In the genomic region with DNA sequence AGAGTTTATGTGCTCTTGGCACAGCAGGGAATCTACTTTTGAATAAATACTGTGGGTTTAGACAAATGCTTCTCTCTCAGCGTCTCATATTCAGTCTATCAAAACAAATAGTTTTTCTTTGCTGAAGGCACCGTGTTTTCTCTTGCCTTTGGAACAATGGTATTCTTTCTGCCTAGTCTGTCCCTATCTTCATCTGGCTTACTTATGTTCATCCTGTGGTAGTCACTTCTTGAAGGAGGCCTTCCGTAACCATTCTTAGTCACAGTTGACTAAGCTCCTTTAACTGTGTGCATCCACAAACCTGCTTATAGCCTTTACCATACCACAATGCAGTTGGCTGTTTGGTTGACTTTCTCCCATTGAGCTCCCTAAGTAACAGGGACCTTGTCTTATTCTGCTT, we compare ENCODE assay signal across 22 cellular contexts. TPM values are rescaled to one million over a fixed set of nuclear protein-coding genes. Genes with fewer than 3 reads are reported as not detected.
DNase-seq lines count a peak whose midpoint lies in the region; ATAC-seq and TF ChIP-seq lines count a peak whose summit lies in the region.
"Had no signal": no experiment of that assay in that cellular context is flagged by ENCODE, and none has a peak within 500 bp of the region (broad histone marks: within the 10 kb centered on the region; RNA-seq: fewer than 3 reads in every experiment).

No MANE protein-coding gene starts in this region.

- ATAC-seq in activated CD4-positive, alpha-beta T cell treated with anti-CD3 and anti-CD28 coated beads for 36 hours, result peak; percentile 59
- no peak for ATAC-seq in naive thymus-derived CD4-positive, alpha-beta T cell
- ATAC-seq in left cardiac atrium, result no peak
- ATAC-seq: body of pancreas; lower lobe of right lung; natural killer cell treated with Interleukin-12 subunit alpha and Interleukin-12 subunit beta and Interleukin-15 and Interleukin-18, amount 100 ng/mL, for 72 hours had no signal

- no peak overlapping the region for H3K4me3 Mint-ChIP-seq in activated CD4-positive, alpha-beta T cell treated with anti-CD3 and anti-CD28 coated beads for 36 hours
- H3K4me3 Mint-ChIP-seq in naive thymus-derived CD4-positive, alpha-beta T cell, result no peak overlapping the region
- H3K4me3 Mint-ChIP-seq in activated CD4-positive, alpha-beta T cell treated with anti-CD3 and anti-CD28 coated beads, Interleukin-2, amount 10 ng/mL, durations not matched to agents 24 days and 14 days, result no peak overlapping the region
- H3K4me3 Mint-ChIP-seq: activated T-cell treated with anti-CD3 and anti-CD28 coated beads, Interleukin-2, amount 50 U/mL, for 72 hours; CD4-positive, alpha-beta memory T cell; natural killer cell treated with Interleukin-12 subunit alpha and Interleukin-12 subunit beta and Interleukin-15 and Interleukin-18, amount 100 ng/mL, for 72 hours; T-helper 2 cell treated with Interferon-gamma antibody and Interleukin-4, amounts not matched to agents 5 μg/mL and 100 μg/mL, for 36 hours had no signal

- CTCF ChIA-PET in activated CD4-positive, alpha-beta T cell treated with anti-CD3 and anti-CD28 coated beads for 36 hours (lab: Charles Lee), result interaction anchor here (1.4 kb wide), 1 partner anchor 10 kb away, joined by 6 read pairs; no protein-coding TSS in a partner anchor
- CTCF ChIA-PET in naive thymus-derived CD4-positive, alpha-beta T cell (lab: Charles Lee), result interaction anchor here (1.1 kb wide), 2 partner anchors 10 to 31 kb away, joined by 3 read pairs; no protein-coding TSS in a partner anchor

- no peak overlapping the region for H3K27ac Mint-ChIP-seq in activated CD4-positive, alpha-beta T cell treated with anti-CD3 and anti-CD28 coated beads for 36 hours
- peak overlapping the region in 5 of 9 donors; percentile 24 to 80 (median 45) for H3K27ac Mint-ChIP-seq in naive thymus-derived CD4-positive, alpha-beta T cell
- no peak overlapping the region for H3K27ac Mint-ChIP-seq in activated CD4-positive, alpha-beta T cell treated with anti-CD3 and anti-CD28 coated beads, Interleukin-2, amount 10 ng/mL, durations not matched to agents 24 days and 14 days
- H3K27ac Mint-ChIP-seq: activated T-cell treated with anti-CD3 and anti-CD28 coated beads, Interleukin-2, amount 50 U/mL, for 72 hours; T-helper 2 cell treated with Interferon-gamma antibody and Interleukin-4, amounts not matched to agents 5 μg/mL and 100 μg/mL, for 36 hours had no signal

- H3K36me3 Mint-ChIP-seq in activated CD4-positive, alpha-beta T cell treated with anti-CD3 and anti-CD28 coated beads for 36 hours (ENCODE audit: low read depth), result peaks cover 69% of the 10 kb centered on the region
- peaks cover 18 to 65% (median 35%) of the 10 kb centered on the region in 5 donors for H3K36me3 Mint-ChIP-seq in naive thymus-derived CD4-positive, alpha-beta T cell
- peaks cover 76% of the 10 kb centered on the region for H3K36me3 Mint-ChIP-seq in activated CD4-positive, alpha-beta T cell treated with anti-CD3 and anti-CD28 coated beads, Interleukin-2, amount 10 ng/mL, durations not matched to agents 24 days and 14 days (ENCODE audit: low read depth)

- no peaks in the 10 kb centered on the region for H3K4me1 ChIP-seq in naive thymus-derived CD4-positive, alpha-beta T cell (ENCODE audit: control insufficient read depth in 2 of 2, insufficient read depth in 2 of 2, low read length in 2 of 2)
- H3K4me1 ChIP-seq: lower lobe of right lung, testis had no signal

- H3K9me3 ChIP-seq in naive thymus-derived CD4-positive, alpha-beta T cell (ENCODE audit: control insufficient read depth in 2 of 3, low read length in 3 of 3), result no peaks in the 10 kb centered on the region
- H3K9me3 ChIP-seq: body of pancreas, lower lobe of right lung, testis had no signal

- peaks cover 32 to 89% (median 33%) of the 10 kb centered on the region in 3 experiments for H3K36me3 ChIP-seq in naive thymus-derived CD4-positive, alpha-beta T cell (ENCODE audit: control insufficient read depth in 2 of 3, insufficient read depth in 3 of 3, low read length in 3 of 3)

- peaks cover 9% of the 10 kb centered on the region for H3K4me1 Mint-ChIP-seq in activated CD4-positive, alpha-beta T cell treated with anti-CD3 and anti-CD28 coated beads for 36 hours
- peaks cover 0 to 12% (median 7%) of the 10 kb centered on the region in 7 donors for H3K4me1 Mint-ChIP-seq in naive thymus-derived CD4-positive, alpha-beta T cell
- H3K4me1 Mint-ChIP-seq in activated CD4-positive, alpha-beta T cell treated with anti-CD3 and anti-CD28 coated beads, Interleukin-2, amount 10 ng/mL, durations not matched to agents 24 days and 14 days, result peaks cover 15% of the 10 kb centered on the region

- no peak overlapping the region for H3K4me3 ChIP-seq in cardiac fibroblast (replicated peaks in 1 of 2; ENCODE audit: low read depth in 2 of 2, low read length in 2 of 2)
- H3K4me3 ChIP-seq in naive thymus-derived CD4-positive, alpha-beta T cell (ENCODE audit: low read length), result no peak overlapping the region
- H3K4me3 ChIP-seq: body of pancreas, lower lobe of right lung, testis had no signal

- H3K27me3 ChIP-seq in naive thymus-derived CD4-positive, alpha-beta T cell (ENCODE audit: control insufficient read depth in 2 of 2, insufficient read depth in 2 of 2, low read length in 2 of 2), result no peaks in the 10 kb centered on the region
- H3K27me3 ChIP-seq: body of pancreas, testis had no signal

- no peaks in the 10 kb centered on the region for H3K27me3 Mint-ChIP-seq in activated CD4-positive, alpha-beta T cell treated with anti-CD3 and anti-CD28 coated beads for 36 hours
- no peaks in the 10 kb centered on the region for H3K27me3 Mint-ChIP-seq in naive thymus-derived CD4-positive, alpha-beta T cell
- H3K27me3 Mint-ChIP-seq in activated CD4-positive, alpha-beta T cell treated with anti-CD3 and anti-CD28 coated beads, Interleukin-2, amount 10 ng/mL, durations not matched to agents 24 days and 14 days, result no peaks in the 10 kb centered on the region
- H3K27me3 Mint-ChIP-seq: CD4-positive, alpha-beta memory T cell; natural killer cell treated with Interleukin-12 subunit alpha and Interleukin-12 subunit beta and Interleukin-15 and Interleukin-18, amount 100 ng/mL, for 72 hours had no signal

- POLR2A ChIA-PET in activated CD4-positive, alpha-beta T cell treated with anti-CD3 and anti-CD28 coated beads for 36 hours (lab: Charles Lee), result interaction anchor here (0.6 kb wide), 2 partner anchors 15 to 49 kb away, joined by 3 read pairs; a partner anchor contains a TSS
- POLR2A ChIA-PET in naive thymus-derived CD4-positive, alpha-beta T cell (lab: Charles Lee), result interaction anchor here (0.7 to 1.1 kb wide), 2 partner anchors 23 to 48 kb away, joined by 3 read pairs; no protein-coding TSS in a partner anchor

- no peak for DNase-seq in activated CD4-positive, alpha-beta T cell treated with anti-CD3 and anti-CD28 coated beads for 36 hours
- no peak for DNase-seq in activated CD4-positive, alpha-beta T cell treated with anti-CD3 and anti-CD28 coated beads, Interleukin-2, amount 50 U/mL, for 4 hours
- DNase-seq in LHCN-M2 (ENCODE audit: low read depth) (peak; percentile 17), cardiac fibroblast (ENCODE audit: low read depth in 2 of 2) (peak; percentile 18 to 73), left cardiac atrium (no peak)
- DNase-seq in naive thymus-derived CD4-positive, alpha-beta T cell, result no peak
- no peak for DNase-seq in stimulated activated CD4-positive, alpha-beta T cell treated with anti-CD3 and anti-CD28 coated beads, Interleukin-2, amount 100 ng/mL, for 48 hours
- DNase-seq in activated CD4-positive, alpha-beta T cell treated with anti-CD3 and anti-CD28 coated beads, Interleukin-2, amount 10 ng/mL, durations not matched to agents 24 days and 14 days, result no peak
- DNase-seq: activated CD4-positive, alpha-beta T cell treated with anti-CD3 and anti-CD28 coated beads for 4 hours; activated T-cell treated with anti-CD3 and anti-CD28 coated beads, Interleukin-2, amount 50 U/mL, for 72 hours; body of pancreas; CD4-positive, alpha-beta memory T cell; effector CD4-positive, alpha-beta T cell; lower lobe of right lung; NCI-H146; NCI-H226; NK-92 treated with Interleukin-12 subunit alpha and Interleukin-12 subunit beta, amount 100 ng/mL, for 24 hours; SHP77 treated with DMSO at 0.1 percent for 48 hours; testis had no signal

- H3K9me3 Mint-ChIP-seq in activated CD4-positive, alpha-beta T cell treated with anti-CD3 and anti-CD28 coated beads for 36 hours (ENCODE audit: low read depth), result no peaks in the 10 kb centered on the region
- H3K9me3 Mint-ChIP-seq in naive thymus-derived CD4-positive, alpha-beta T cell, result no peaks in the 10 kb centered on the region
- no peaks in the 10 kb centered on the region for H3K9me3 Mint-ChIP-seq in activated CD4-positive, alpha-beta T cell treated with anti-CD3 and anti-CD28 coated beads, Interleukin-2, amount 10 ng/mL, durations not matched to agents 24 days and 14 days
- H3K9me3 Mint-ChIP-seq: activated T-cell treated with anti-CD3 and anti-CD28 coated beads, Interleukin-2, amount 50 U/mL, for 72 hours; CD4-positive, alpha-beta memory T cell; natural killer cell treated with Interleukin-12 subunit alpha and Interleukin-12 subunit beta and Interleukin-15 and Interleukin-18, amount 100 ng/mL, for 72 hours; T-helper 2 cell treated with Interferon-gamma antibody and Interleukin-4, amounts not matched to agents 5 μg/mL and 100 μg/mL, for 36 hours had no signal

- H3K27ac ChIP-seq in naive thymus-derived CD4-positive, alpha-beta T cell (ENCODE audit: low read depth, low read length), result no peak overlapping the region
- H3K27ac ChIP-seq: 22Rv1, body of pancreas, lower lobe of right lung, testis had no signal

- no peak for TF ChIP-seq CTCF in cardiac fibroblast (IDR thresholded peaks at IDR 0.05; ENCODE audit: low read depth, low read length)

- intact Hi-C loops in activated CD4-positive, alpha-beta T cell treated with anti-CD3 and anti-CD28 coated beads for 36 hours (cut with DNase I, micrococcal nuclease), result no loop called here
- intact Hi-C loops in naive thymus-derived CD4-positive, alpha-beta T cell (cut with micrococcal nuclease), result no loop called here
- intact Hi-C loops in activated CD4-positive, alpha-beta T cell treated with anti-CD3 and anti-CD28 coated beads, Interleukin-2, amount 10 ng/mL, durations not matched to agents 24 days and 14 days (cut with micrococcal nuclease), result no loop called here
- intact Hi-C loops in left cardiac atrium (cut with DNase I), result no loop called here

RNA-seq across cellular contexts. Expression of a gene that starts 45.9 kb away (rescaled TPM):
- 100 to 1,000 TPM; 225 to 339 TPM for total RNA-seq in activated CD4-positive, alpha-beta T cell treated with anti-CD3 and anti-CD28 coated beads for 36 hours
- total RNA-seq in LHCN-M2 (2014; rRNA removed), result 67.6 and 95.2 TPM in 2 replicates
- polyA plus RNA-seq in LHCN-M2 (2012), result 73.5 TPM
- 100 to 1,000 TPM; 127 to 217 (median 176) TPM for total RNA-seq in naive thymus-derived CD4-positive, alpha-beta T cell
- 10 to 100 TPM; 12.2 to 28.0 TPM for polyA plus RNA-seq in naive thymus-derived CD4-positive, alpha-beta T cell
- total RNA-seq in activated CD4-positive, alpha-beta T cell treated with anti-CD3 and anti-CD28 coated beads, Interleukin-2, amount 10 ng/mL, durations not matched to agents 24 days and 14 days, result 331 and 348 TPM in 2 replicates
- 100 to 1,000 TPM; 105 to 145 TPM for total RNA-seq in left cardiac atrium

RNA-seq across cellular contexts. Expression of a gene that starts 49.3 kb away (rescaled TPM):
- total RNA-seq in activated CD4-positive, alpha-beta T cell treated with anti-CD3 and anti-CD28 coated beads for 36 hours, result under 1 TPM in 1 of 2 experiments, not detected in 1; 0.14 TPM
- total RNA-seq in LHCN-M2 (2014; rRNA removed), result 22.0 and 25.4 TPM in 2 replicates
- 18.4 TPM for polyA plus RNA-seq in LHCN-M2 (2012)
- 1 to 10 TPM in 1 of 5 experiments, under 1 TPM in 1, not detected in 3; 0.49 to 1.9 TPM for total RNA-seq in naive thymus-derived CD4-positive, alpha-beta T cell
- under 1 TPM; 0.30 to 0.32 TPM for polyA plus RNA-seq in naive thymus-derived CD4-positive, alpha-beta T cell
- total RNA-seq in activated CD4-positive, alpha-beta T cell treated with anti-CD3 and anti-CD28 coated beads, Interleukin-2, amount 10 ng/mL, durations not matched to agents 24 days and 14 days, result not detected in 2 replicates
- 10 to 100 TPM; 10.1 to 28.2 TPM for total RNA-seq in left cardiac atrium
- total RNA-seq: natural killer cell treated with Interleukin-12 subunit alpha and Interleukin-12 subunit beta and Interleukin-15 and Interleukin-18, amount 100 ng/mL, for 72 hours had no signal

RNA-seq across cellular contexts. Expression of a gene that starts 57.3 kb away (rescaled TPM):
- 10 to 100 TPM; 61.8 to 78.1 TPM for total RNA-seq in activated CD4-positive, alpha-beta T cell treated with anti-CD3 and anti-CD28 coated beads for 36 hours
- total RNA-seq in LHCN-M2 (2014; rRNA removed) (73.5 and 85.7 TPM in 2 replicates), left cardiac atrium (10 to 100 TPM; 29.3 to 30.3 TPM)
- polyA plus RNA-seq in LHCN-M2 (2012), result 27.9 TPM
- 100 to 1,000 TPM in 3 of 5 experiments, 10 to 100 TPM in 2; 79.8 to 105 (median 101) TPM for total RNA-seq in naive thymus-derived CD4-positive, alpha-beta T cell
- 100 to 1,000 TPM; 182 to 198 TPM for polyA plus RNA-seq in naive thymus-derived CD4-positive, alpha-beta T cell
- total RNA-seq in activated CD4-positive, alpha-beta T cell treated with anti-CD3 and anti-CD28 coated beads, Interleukin-2, amount 10 ng/mL, durations not matched to agents 24 days and 14 days, result 52.7 and 57.4 TPM in 2 replicates

Comparison
In these comparisons a context has a peak if more than half of its experiments do, and no peak if none do; other contexts are left out.
1. DNase-seq: peak in LHCN-M2 (single experiment) and cardiac fibroblast (2 of 2); none in activated CD4-positive, alpha-beta T cell treated with anti-CD3 and anti-CD28 coated beads for 36 hours (single experiment), activated CD4-positive, alpha-beta T cell treated with anti-CD3 and anti-CD28 coated beads, Interleukin-2, amount 50 U/mL, for 4 hours (0 of 2), naive thymus-derived CD4-positive, alpha-beta T cell (0 of 9), stimulated activated CD4-positive, alpha-beta T cell treated with anti-CD3 and anti-CD28 coated beads, Interleukin-2, amount 100 ng/mL, for 48 hours (0 of 2), activated CD4-positive, alpha-beta T cell treated with anti-CD3 and anti-CD28 coated beads, Interleukin-2, amount 10 ng/mL, durations not matched to agents 24 days and 14 days (single experiment) and left cardiac atrium (single experiment).
2. H3K27ac Mint-ChIP-seq: peak in naive thymus-derived CD4-positive, alpha-beta T cell (5 of 9); none in activated CD4-positive, alpha-beta T cell treated with anti-CD3 and anti-CD28 coated beads for 36 hours (single experiment) and activated CD4-positive, alpha-beta T cell treated with anti-CD3 and anti-CD28 coated beads, Interleukin-2, amount 10 ng/mL, durations not matched to agents 24 days and 14 days (single experiment).